In the genomic region with DNA sequence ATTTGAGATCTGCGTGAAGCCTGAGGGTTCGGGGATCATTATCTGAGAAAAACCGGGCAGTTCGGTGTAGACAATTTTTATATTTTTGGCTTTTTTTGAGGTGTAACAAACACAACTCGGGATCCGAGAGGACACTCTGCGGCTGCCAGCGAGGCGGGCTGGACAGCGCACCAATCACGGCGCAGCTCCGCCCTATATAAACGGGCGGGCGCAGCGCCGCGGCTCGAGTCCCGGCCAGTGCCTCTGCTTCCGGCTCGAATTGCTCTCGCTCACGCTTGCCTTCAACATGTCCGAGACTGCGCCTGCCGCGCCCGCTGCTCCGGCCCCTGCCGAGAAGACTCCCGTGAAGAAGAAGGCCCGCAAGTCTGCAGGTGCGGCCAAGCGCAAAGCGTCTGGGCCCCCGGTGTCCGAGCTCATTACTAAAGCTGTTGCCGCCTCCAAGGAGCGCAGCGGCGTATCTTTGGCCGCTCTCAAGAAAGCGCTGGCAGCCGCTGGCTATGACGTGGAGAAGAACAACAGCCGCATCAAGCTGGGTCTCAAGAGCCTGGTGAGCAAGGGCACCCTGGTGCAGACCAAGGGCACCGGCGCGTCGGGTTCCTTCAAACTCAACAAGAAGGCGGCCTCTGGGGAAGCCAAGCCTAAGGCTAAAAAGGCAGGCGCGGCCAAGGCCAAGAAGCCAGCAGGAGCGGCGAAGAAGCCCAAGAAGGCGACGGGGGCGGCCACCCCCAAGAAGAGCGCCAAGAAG, we compare ENCODE assay signal across 1 cellular context.
A peak's percentile ranks its signal among the peaks of the same experiment; 100 is the strongest.
TF ChIP-seq lines count a peak whose summit lies in the region.

No MANE protein-coding gene starts in this region.

TF ChIP-seq in K562, 482 proteins besides CTCF, POLR2A, EP300 and RAD21 (continued from another document and continues in another):
- TF ChIP-seq CUX1 (CRISPR knock-in tag; IDR thresholded peaks at IDR 0.05) (peak; percentile 19; the same call in 1 of the 2 replicates), MEF2A (IDR thresholded peaks at IDR 0.05; ENCODE audit: control insufficient read depth, low read depth, low read length) (peak; percentile 69; the same call in 1 of the 2 replicates), XRCC5 (IDR thresholded peaks at IDR 0.05; ENCODE audit: low read depth, low read length) (peak; percentile 87), CCNT2 (IDR thresholded peaks at IDR 0.05; ENCODE audit: borderline replicate concordance, extremely low read depth, insufficient read length, low read depth, low read length) (peak; percentile 94), HCFC1 (IDR thresholded peaks at IDR 0.05; ENCODE audit: low read depth, low read length) (peak; percentile 22; the same call in 1 of the 2 replicates), TAF15 (IDR thresholded peaks at IDR 0.05; ENCODE audit: low read depth, low read length) (peak; percentile 34; the same call in 1 of the 2 replicates), SUPT5H (IDR thresholded peaks at IDR 0.05) (peak; percentile 99), ZNF311 (CRISPR knock-in tag; IDR thresholded peaks at IDR 0.05) (no peak; the same call in 1 of the 2 replicates), DACH1 (IDR thresholded peaks at IDR 0.05; ENCODE audit: partially characterized antibody) (no peak), PHF8 (IDR thresholded peaks at IDR 0.05; ENCODE audit: borderline replicate concordance, low read length) (peak; percentile 70; the same call in 1 of the 2 replicates), EP400 (IDR thresholded peaks at IDR 0.05) (peak; percentile 47), ZNF699 (CRISPR knock-in tag; IDR thresholded peaks at IDR 0.05; ENCODE audit: insufficient replicate concordance) (no peak), ZNF561 (CRISPR knock-in tag; conservative IDR thresholded peaks at IDR 0.05) (no peak), ETV5 (CRISPR knock-in tag; IDR thresholded peaks at IDR 0.05; ENCODE audit: low read depth) (peak; percentile 88), SAFB (IDR thresholded peaks at IDR 0.05; ENCODE audit: borderline replicate concordance, low read depth, low read length) (peak; percentile 47; the same call in 1 of the 2 replicates), POLR2G (IDR thresholded peaks at IDR 0.05; ENCODE audit: low read depth, low read length) (peak; percentile 98), HES1 (IDR thresholded peaks at IDR 0.05; ENCODE audit: low read depth) (no peak), ZNF316 (IDR thresholded peaks at IDR 0.05) (peak; percentile 18; the same call in 1 of the 2 replicates), ETS1 (conservative IDR thresholded peaks at IDR 0.05; ENCODE audit: control insufficient read depth, low read depth, low read length) (peak; percentile 94), ZNF121 (CRISPR knock-in tag; conservative IDR thresholded peaks at IDR 0.05) (no peak), CBFB (CRISPR knock-in tag; IDR thresholded peaks at IDR 0.05) (peak; percentile 63; the same call in 1 of the 2 replicates), CBX1 (IDR thresholded peaks at IDR 0.05; ENCODE audit: low read depth) (peak; percentile 99), THRA (IDR thresholded peaks at IDR 0.05) (no peak), FOS (IDR thresholded peaks at IDR 0.05; ENCODE audit: extremely low read depth, insufficient read length) (no peak)
- TF ChIP-seq, protein P1, sequence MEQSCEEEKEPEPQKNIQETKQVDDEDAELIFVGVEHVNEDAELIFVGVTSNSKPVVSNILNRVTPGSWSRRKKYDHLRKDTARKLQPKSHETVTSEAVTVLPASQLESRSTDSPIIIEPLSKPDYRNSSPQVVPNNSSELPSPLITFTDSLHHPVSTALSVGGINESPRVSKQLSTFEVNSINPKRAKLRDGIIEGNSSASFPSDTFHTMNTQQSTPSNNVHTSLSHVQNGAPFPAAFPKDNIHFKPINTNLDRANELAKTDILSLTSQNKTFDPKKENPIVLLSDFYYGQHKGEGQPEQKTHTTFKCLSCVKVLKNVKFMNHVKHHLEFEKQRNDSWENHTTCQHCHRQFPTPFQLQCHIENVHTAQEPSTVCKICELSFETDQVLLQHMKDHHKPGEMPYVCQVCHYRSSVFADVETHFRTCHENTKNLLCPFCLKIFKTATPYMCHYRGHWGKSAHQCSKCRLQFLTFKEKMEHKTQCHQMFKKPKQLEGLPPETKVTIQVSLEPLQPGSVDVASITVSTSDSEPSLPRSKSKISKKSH (CRISPR knock-in tag; IDR thresholded peaks at IDR 0.05): no peak
- TF ChIP-seq, protein P2, sequence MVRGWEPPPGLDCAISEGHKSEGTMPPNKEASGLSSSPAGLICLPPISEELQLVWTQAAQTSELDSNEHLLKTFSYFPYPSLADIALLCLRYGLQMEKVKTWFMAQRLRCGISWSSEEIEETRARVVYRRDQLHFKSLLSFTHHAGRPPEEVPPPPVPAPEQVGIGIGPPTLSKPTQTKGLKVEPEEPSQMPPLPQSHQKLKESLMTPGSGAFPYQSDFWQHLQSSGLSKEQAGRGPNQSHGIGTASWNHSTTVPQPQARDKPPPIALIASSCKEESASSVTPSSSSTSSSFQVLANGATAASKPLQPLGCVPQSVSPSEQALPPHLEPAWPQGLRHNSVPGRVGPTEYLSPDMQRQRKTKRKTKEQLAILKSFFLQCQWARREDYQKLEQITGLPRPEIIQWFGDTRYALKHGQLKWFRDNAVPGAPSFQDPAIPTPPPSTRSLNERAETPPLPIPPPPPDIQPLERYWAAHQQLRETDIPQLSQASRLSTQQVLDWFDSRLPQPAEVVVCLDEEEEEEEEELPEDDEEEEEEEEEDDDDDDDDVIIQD (CRISPR knock-in tag; IDR thresholded peaks at IDR 0.05): 0 out of 2 replicates have a peak, but pooled peaks have one; percentile 72
- TF ChIP-seq, protein P3, sequence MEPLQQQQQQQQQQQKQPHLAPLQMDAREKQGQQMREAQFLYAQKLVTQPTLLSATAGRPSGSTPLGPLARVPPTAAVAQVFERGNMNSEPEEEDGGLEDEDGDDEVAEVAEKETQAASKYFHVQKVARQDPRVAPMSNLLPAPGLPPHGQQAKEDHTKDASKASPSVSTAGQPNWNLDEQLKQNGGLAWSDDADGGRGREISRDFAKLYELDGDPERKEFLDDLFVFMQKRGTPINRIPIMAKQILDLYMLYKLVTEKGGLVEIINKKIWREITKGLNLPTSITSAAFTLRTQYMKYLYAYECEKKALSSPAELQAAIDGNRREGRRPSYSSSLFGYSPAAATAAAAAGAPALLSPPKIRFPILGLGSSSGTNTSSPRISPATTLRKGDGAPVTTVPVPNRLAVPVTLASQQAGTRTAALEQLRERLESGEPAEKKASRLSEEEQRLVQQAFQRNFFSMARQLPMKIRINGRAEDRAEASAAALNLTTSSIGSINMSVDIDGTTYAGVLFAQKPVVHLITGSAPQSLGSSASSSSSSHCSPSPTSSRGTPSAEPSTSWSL (CRISPR knock-in tag; IDR thresholded peaks at IDR 0.05; ENCODE audit: borderline replicate concordance): 0 out of 2 replicates have a peak, but pooled peaks have one; percentile 32
- TF ChIP-seq, protein P4, sequence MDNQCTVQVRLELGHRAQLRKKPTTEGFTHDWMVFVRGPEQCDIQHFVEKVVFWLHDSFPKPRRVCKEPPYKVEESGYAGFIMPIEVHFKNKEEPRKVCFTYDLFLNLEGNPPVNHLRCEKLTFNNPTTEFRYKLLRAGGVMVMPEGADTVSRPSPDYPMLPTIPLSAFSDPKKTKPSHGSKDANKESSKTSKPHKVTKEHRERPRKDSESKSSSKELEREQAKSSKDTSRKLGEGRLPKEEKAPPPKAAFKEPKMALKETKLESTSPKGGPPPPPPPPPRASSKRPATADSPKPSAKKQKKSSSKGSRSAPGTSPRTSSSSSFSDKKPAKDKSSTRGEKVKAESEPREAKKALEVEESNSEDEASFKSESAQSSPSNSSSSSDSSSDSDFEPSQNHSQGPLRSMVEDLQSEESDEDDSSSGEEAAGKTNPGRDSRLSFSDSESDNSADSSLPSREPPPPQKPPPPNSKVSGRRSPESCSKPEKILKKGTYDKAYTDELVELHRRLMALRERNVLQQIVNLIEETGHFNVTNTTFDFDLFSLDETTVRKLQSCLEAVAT (IDR thresholded peaks at IDR 0.05): peak; percentile 99 to 100
- TF ChIP-seq, protein P5, sequence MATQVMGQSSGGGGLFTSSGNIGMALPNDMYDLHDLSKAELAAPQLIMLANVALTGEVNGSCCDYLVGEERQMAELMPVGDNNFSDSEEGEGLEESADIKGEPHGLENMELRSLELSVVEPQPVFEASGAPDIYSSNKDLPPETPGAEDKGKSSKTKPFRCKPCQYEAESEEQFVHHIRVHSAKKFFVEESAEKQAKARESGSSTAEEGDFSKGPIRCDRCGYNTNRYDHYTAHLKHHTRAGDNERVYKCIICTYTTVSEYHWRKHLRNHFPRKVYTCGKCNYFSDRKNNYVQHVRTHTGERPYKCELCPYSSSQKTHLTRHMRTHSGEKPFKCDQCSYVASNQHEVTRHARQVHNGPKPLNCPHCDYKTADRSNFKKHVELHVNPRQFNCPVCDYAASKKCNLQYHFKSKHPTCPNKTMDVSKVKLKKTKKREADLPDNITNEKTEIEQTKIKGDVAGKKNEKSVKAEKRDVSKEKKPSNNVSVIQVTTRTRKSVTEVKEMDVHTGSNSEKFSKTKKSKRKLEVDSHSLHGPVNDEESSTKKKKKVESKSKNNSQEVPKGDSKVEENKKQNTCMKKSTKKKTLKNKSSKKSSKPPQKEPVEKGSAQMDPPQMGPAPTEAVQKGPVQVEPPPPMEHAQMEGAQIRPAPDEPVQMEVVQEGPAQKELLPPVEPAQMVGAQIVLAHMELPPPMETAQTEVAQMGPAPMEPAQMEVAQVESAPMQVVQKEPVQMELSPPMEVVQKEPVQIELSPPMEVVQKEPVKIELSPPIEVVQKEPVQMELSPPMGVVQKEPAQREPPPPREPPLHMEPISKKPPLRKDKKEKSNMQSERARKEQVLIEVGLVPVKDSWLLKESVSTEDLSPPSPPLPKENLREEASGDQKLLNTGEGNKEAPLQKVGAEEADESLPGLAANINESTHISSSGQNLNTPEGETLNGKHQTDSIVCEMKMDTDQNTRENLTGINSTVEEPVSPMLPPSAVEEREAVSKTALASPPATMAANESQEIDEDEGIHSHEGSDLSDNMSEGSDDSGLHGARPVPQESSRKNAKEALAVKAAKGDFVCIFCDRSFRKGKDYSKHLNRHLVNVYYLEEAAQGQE (CRISPR knock-in tag; IDR thresholded peaks at IDR 0.05; ENCODE audit: low read depth): peak; percentile 89
